ENCODE assay signal across 8 cellular contexts in the genomic region with DNA sequence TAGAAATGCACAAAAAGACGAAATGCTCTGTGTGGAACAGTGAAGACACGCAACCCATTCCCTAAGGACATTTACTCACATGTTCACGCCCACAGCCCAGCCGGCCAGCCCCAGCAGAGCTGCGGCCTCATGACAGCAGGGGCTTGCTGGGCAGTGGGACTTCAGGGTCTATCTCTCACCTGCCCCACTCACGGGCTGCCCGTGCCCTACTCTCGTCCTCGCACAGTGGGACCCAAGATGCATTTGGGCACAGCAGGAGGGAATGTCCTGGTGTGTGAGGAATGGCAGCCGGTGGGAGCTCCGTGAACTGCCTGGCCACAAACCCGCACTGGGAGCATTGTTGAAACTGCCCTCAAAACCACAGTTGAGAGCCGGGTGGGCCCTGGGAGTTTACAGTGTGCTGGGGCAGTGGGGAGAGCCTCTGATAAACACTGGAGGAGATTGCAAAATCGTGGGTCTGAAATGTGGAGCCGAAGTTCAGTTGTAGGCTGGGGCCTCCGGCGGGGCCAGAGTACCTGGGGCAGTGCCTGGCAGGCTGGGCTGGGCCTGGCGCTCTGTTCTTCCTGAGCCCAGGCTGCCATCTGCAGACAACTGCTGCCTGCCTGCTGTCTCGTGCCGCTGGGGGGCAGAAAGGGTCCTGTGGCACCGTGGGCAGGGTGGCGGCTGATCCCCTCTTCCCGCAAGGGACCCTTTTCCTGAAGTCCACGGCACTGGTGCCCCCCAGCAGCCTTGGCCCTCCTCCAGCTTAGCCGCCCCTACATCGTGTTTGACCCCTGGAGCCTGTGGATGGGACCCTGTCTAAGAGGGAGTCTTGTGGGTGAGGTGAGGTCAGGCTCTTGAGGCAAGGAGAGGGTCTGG. TPM values are rescaled to one million over a fixed set of nuclear protein-coding genes. Genes with fewer than 3 reads are reported as not detected.
DNase-seq lines count a peak whose midpoint lies in the region; ATAC-seq and TF ChIP-seq lines count a peak whose summit lies in the region.

No MANE protein-coding gene starts in this region.

- H4K20me1 ChIP-seq in Karpas-422 (ENCODE audit: insufficient read depth, low read depth, low read length), result no peaks in the 10 kb centered on the region

- H3K27ac ChIP-seq in adrenal gland (peak overlapping the region in 4 of 5 donors; percentile 66 to 95 (median 84)), subcutaneous abdominal adipose tissue (ENCODE audit: low read depth, low read length) (peak overlapping the region; percentile 74), Karpas-422 (ENCODE audit: low read length) (no peak overlapping the region)

- H3K27me3 ChIP-seq in adrenal gland (no peaks in the 10 kb centered on the region), subcutaneous abdominal adipose tissue (ENCODE audit: control insufficient read depth in 5 of 5, insufficient read depth in 4 of 5, low read length in 5 of 5) (peaks cover 0 to 3% (median 0%) of the 10 kb centered on the region in 5 donors), Karpas-422 (ENCODE audit: low read length) (no peaks in the 10 kb centered on the region)

- H3K79me2 ChIP-seq in Karpas-422 (ENCODE audit: low read length), result no peaks in the 10 kb centered on the region

- DNase-seq in MV-4-11 (lab: John Stamatoyannopoulos, UW) (peak; percentile 89), adrenal gland (peak in 3 of 7 donors; percentile 24 to 29 (median 26)), islet precursor cell (peak; percentile 65), RKO (ENCODE audit: low spot score) (no peak), Karpas-422 (no peak)
- DNase-seq in stimulated activated naive CD4-positive, alpha-beta T cell (lab: John Stamatoyannopoulos, UW), result no peak

- no peak overlapping the region for H2AFZ ChIP-seq in Karpas-422 (ENCODE audit: low read length)

- no peak overlapping the region for H3K4me2 ChIP-seq in Karpas-422 (ENCODE audit: low read depth, low read length, poor library complexity, severe bottlenecking)

- intact Hi-C loops in adrenal gland (cut with DNase I), result loop anchor here in 1 of 2 donors (5.0 kb wide), 1 partner anchor 134 kb away; no protein-coding TSS in a partner anchor

- no peak for TF ChIP-seq POLR2A in adrenal gland (IDR thresholded peaks at IDR 0.05)

- H3K4me1 ChIP-seq in adrenal gland (replicated peaks in 1 of 2) (peaks cover 5 to 31% of the 10 kb centered on the region in 2 donors), subcutaneous abdominal adipose tissue (ENCODE audit: control insufficient read depth in 5 of 5, insufficient read depth in 5 of 5, low read length in 5 of 5) (peaks cover 11 to 45% (median 36%) of the 10 kb centered on the region in 5 donors), Karpas-422 (ENCODE audit: low read length) (no peaks in the 10 kb centered on the region)

- no peaks in the 10 kb centered on the region for H3K36me3 ChIP-seq in adrenal gland (replicated peaks in 1 of 2)
- H3K36me3 ChIP-seq in subcutaneous abdominal adipose tissue (ENCODE audit: control insufficient read depth in 5 of 5, insufficient read depth in 5 of 5, low read length in 5 of 5), result no peaks in the 10 kb centered on the region
- no peaks in the 10 kb centered on the region for H3K36me3 ChIP-seq in Karpas-422 (ENCODE audit: insufficient read depth, low read length)

- WGBS in adrenal gland, 4 donors, result 66 to 86% (median 70%) methylated on average over 14 to 26 of the region's 26 CpGs

- ATAC-seq in HG03565 (IDR thresholded peaks at IDR 0.05; ENCODE audit: unreplicated experiment), result no peak

- TF ChIP-seq CTCF in adrenal gland (IDR thresholded peaks at IDR 0.05), result no peak

- H3K9ac ChIP-seq in subcutaneous abdominal adipose tissue (ENCODE audit: low read length in 5 of 5) (peak overlapping the region in 2 of 5 donors; percentile 7 to 8), Karpas-422 (ENCODE audit: low read length) (no peak overlapping the region)

- no peaks in the 10 kb centered on the region for H3K9me2 ChIP-seq in Karpas-422 (replicated peaks; ENCODE audit: insufficient read depth, low read length)

- H3K4me3 ChIP-seq in adrenal gland (no peak overlapping the region), subcutaneous abdominal adipose tissue (ENCODE audit: low read depth in 1 of 5, low read length in 5 of 5) (peak overlapping the region in 3 of 5 donors; percentile 0 to 42 (median 27)), Karpas-422 (ENCODE audit: low read length) (no peak overlapping the region)

- no peaks in the 10 kb centered on the region for H3K9me3 ChIP-seq in adrenal gland (replicated peaks in 1 of 3)
- no peaks in the 10 kb centered on the region for H3K9me3 ChIP-seq in subcutaneous abdominal adipose tissue (ENCODE audit: control insufficient read depth in 5 of 5, low read length in 5 of 5)
- H3K9me3 ChIP-seq in Karpas-422 (ENCODE audit: low read length), result no peaks in the 10 kb centered on the region

RNA-seq across cellular contexts. Expression of a gene that starts 20.7 kb away (rescaled TPM):
- total RNA-seq in adrenal gland, result 10 to 100 TPM; 13.1 to 41.1 (median 32.3) TPM
- polyA plus RNA-seq in adrenal gland, result 10 to 100 TPM; 33.2 to 68.9 (median 47.6) TPM
- total RNA-seq in Karpas-422 (2014; rRNA removed; shearing (Covaris generic); ENCODE audit: low replicate concordance), result 10.5 and 18.0 TPM in 2 replicates

Comparison
In these comparisons a context has a peak if more than half of its experiments do, and no peak if none do; other contexts are left out.
1. DNase-seq: peak in MV-4-11 (single experiment) and islet precursor cell (single experiment); none in RKO (single experiment), Karpas-422 (single experiment) and stimulated activated naive CD4-positive, alpha-beta T cell (0 of 6).
2. H3K4me3 ChIP-seq: peak in subcutaneous abdominal adipose tissue (3 of 5); none in adrenal gland (0 of 4) and Karpas-422 (single experiment).